In genomic region chr6:108166664-108167448, GRCh38 we compare ENCODE assay signal across 13 cellular contexts. TPM values are rescaled to one million over a fixed set of nuclear protein-coding genes. Genes with fewer than 3 reads are reported as not detected.
DNase-seq lines count a peak whose midpoint lies in the region; ATAC-seq, FAIRE-seq and TF ChIP-seq lines count a peak whose summit lies in the region.
"Had no signal": no experiment of that assay in that cellular context is flagged by ENCODE, and none has a peak within 500 bp of the region (broad histone marks: within the 10 kb centered on the region; RNA-seq: fewer than 3 reads in every experiment).

No MANE protein-coding gene starts in this region.

- no peak overlapping the region for H3K4ac ChIP-seq in trophoblast cell (ENCODE audit: low read depth, low read length)

- H2AK5ac ChIP-seq in trophoblast cell (ENCODE audit: low read length) = no peak overlapping the region

- H2AFZ ChIP-seq in SK-N-SH (ENCODE audit: low read depth) (peak overlapping the region; percentile 68; the same call in 1 of the 2 replicates), trophoblast cell (ENCODE audit: insufficient read depth, low read length, poor library complexity) (no peak overlapping the region)

- no peak overlapping the region for H4K12ac ChIP-seq in trophoblast cell (ENCODE audit: low read depth, low read length)

- H3K9me2 ChIP-seq in SK-N-SH = no peaks in the 10 kb centered on the region

- H3K27me3 Mint-ChIP-seq in endodermal cell (ENCODE audit: insufficient read depth) = peaks cover 99% of the 10 kb centered on the region

- TF ChIP-seq CTCF in SK-N-SH (IDR thresholded peaks at IDR 0.05) (no peak), endodermal cell (conservative IDR thresholded peaks at IDR 0.05) (no peak)

- H3K4me2 ChIP-seq in SK-N-SH (peak overlapping the region; percentile 85), trophoblast cell (ENCODE audit: low read length) (peak overlapping the region; percentile 47)

- no peaks in the 10 kb centered on the region for H3K9me3 Mint-ChIP-seq in endodermal cell

- WGBS in SK-N-SH (ENCODE audit: low lambda C conversion rate) = 63% methylated on average over 29 of the region's 58 CpGs
- 2% methylated on average over 23 to 58 of the region's 58 CpGs for WGBS in endodermal cell (ENCODE audit: insufficient coverage in 1 of 2, insufficient read length in 1 of 2), 2 experiments
- WGBS in trophoblast cell (ENCODE audit: extremely low coverage, insufficient coverage, insufficient read length) = no CpG with 5 or more reads among the region's 58 CpGs
- 6 to 10% (median 6%) methylated on average over 53 to 58 of the region's 58 CpGs for WGBS in small intestine, 3 donors
- 16% methylated on average over 52 to 58 of the region's 58 CpGs for WGBS in aorta, 2 donors

- peak overlapping the region in 1 of 2 experiments; percentile 53; a peak in 2 of 4 replicates for H3K4me3 ChIP-seq in SK-N-SH (ENCODE audit: low read depth in 2 of 2, low read length in 1 of 2)
- H3K4me3 ChIP-seq in SK-N-MC = peak overlapping the region; percentile 79
- peak overlapping the region; percentile 73 for H3K4me3 ChIP-seq in endodermal cell (ENCODE audit: low read length)
- no peak overlapping the region for H3K4me3 ChIP-seq in trophoblast cell (ENCODE audit: low read depth, low read length)
- H3K4me3 ChIP-seq in small intestine (ENCODE audit: low read depth in 1 of 2, low read length in 2 of 2) = no peak overlapping the region
- no peak overlapping the region for H3K4me3 ChIP-seq in aorta (ENCODE audit: low read length in 2 of 2)
- H3K4me3 ChIP-seq: left lung had no signal

- POLR2A ChIA-PET in SK-N-SH (lab: Yijun Ruan, JAX) = no interaction called here

- no peaks in the 10 kb centered on the region for H3K79me1 ChIP-seq in trophoblast cell (ENCODE audit: low read length)

- no peak overlapping the region for H3K27ac ChIP-seq in SK-N-SH (ENCODE audit: low read depth in 2 of 2, low read length in 1 of 2)
- H3K27ac ChIP-seq in SK-N-MC = no peak overlapping the region
- H3K27ac ChIP-seq in endodermal cell (ENCODE audit: low read depth, low read length) = no peak overlapping the region
- H3K27ac ChIP-seq in trophoblast cell (ENCODE audit: low read depth, low read length) = no peak overlapping the region
- H3K27ac ChIP-seq in small intestine (ENCODE audit: low read depth in 1 of 2, low read length in 1 of 2) = no peak overlapping the region
- H3K27ac ChIP-seq in aorta (ENCODE audit: low read depth in 1 of 2, low read length in 2 of 2) = no peak overlapping the region
- H3K27ac ChIP-seq: adrenal gland, left lung, sigmoid colon had no signal

- no peak for TF ChIP-seq RAD21 in SK-N-SH (IDR thresholded peaks at IDR 0.05; ENCODE audit: low read length)

- peaks cover 32% of the 10 kb centered on the region for H3K4me1 Mint-ChIP-seq in endodermal cell

- no peak overlapping the region for H4K91ac ChIP-seq in trophoblast cell (ENCODE audit: low read depth, low read length)

- no peak overlapping the region for H3K14ac ChIP-seq in trophoblast cell (ENCODE audit: low read length)

- FAIRE-seq in small intestine (lab: Jason Lieb, UNC) = no peak
- FAIRE-seq: A204.1 had no signal

- no peaks in the 10 kb centered on the region for H4K20me1 ChIP-seq in SK-N-SH (ENCODE audit: insufficient read depth)

- ATAC-seq in SK-N-SH treated with all-trans-retinoic acid at 6 μM for 48 hours = no peak
- ATAC-seq in aorta (ENCODE audit: low FRiP score) = no peak
- ATAC-seq: left lung had no signal

- CTCF ChIA-PET in SK-N-SH (lab: Yijun Ruan, JAX) = interaction anchor here (1.3 to 1.7 kb wide), 2 partner anchors 19 to 311 kb away, joined by 3 to 4 read pairs; no protein-coding TSS in a partner anchor

- H3K9ac ChIP-seq in SK-N-SH (no peak overlapping the region), SK-N-MC (ENCODE audit: insufficient read length) (no peak overlapping the region), endodermal cell (ENCODE audit: extremely low read depth, low read length, poor library complexity, severe bottlenecking) (no peak overlapping the region), trophoblast cell (ENCODE audit: low read length) (no peak overlapping the region)

- H3K23ac ChIP-seq in trophoblast cell (ENCODE audit: low read length) = no peak overlapping the region

- H3K36me3 Mint-ChIP-seq in endodermal cell (ENCODE audit: low read depth) = no peaks in the 10 kb centered on the region

- no peak for TF ChIP-seq EP300 in SK-N-SH (IDR thresholded peaks at IDR 0.05; ENCODE audit: borderline replicate concordance in 1 of 2, low read depth in 1 of 2, low read length in 1 of 2)

- H4K8ac ChIP-seq in trophoblast cell (ENCODE audit: low read depth, low read length) = no peak overlapping the region

- H3K36me3 ChIP-seq in SK-N-SH (replicated peaks in 1 of 2; ENCODE audit: control insufficient read depth in 1 of 2, insufficient read depth in 2 of 2, low read length in 1 of 2) (no peaks in the 10 kb centered on the region), SK-N-MC (ENCODE audit: insufficient read depth, low read length) (no peaks in the 10 kb centered on the region), endodermal cell (ENCODE audit: control insufficient read depth, insufficient read depth, low read length) (no peaks in the 10 kb centered on the region), trophoblast cell (ENCODE audit: control insufficient read depth in 1 of 2, insufficient read depth in 2 of 2, low read length in 2 of 2) (no peaks in the 10 kb centered on the region), small intestine (ENCODE audit: control insufficient read depth in 2 of 2, insufficient read depth in 2 of 2, low read length in 2 of 2) (no peaks in the 10 kb centered on the region), aorta (ENCODE audit: control insufficient read depth in 1 of 2, insufficient read depth in 2 of 2, low read length in 1 of 2) (no peaks in the 10 kb centered on the region)
- H3K36me3 ChIP-seq: adrenal gland, left lung, sigmoid colon had no signal

- no peak overlapping the region for H2BK120ac ChIP-seq in trophoblast cell (ENCODE audit: insufficient read depth, low read length, poor library complexity)

- no peak overlapping the region for H2BK5ac ChIP-seq in trophoblast cell (ENCODE audit: low read depth, low read length, poor library complexity)

- peak; percentile 65 for DNase-seq in SK-N-SH
- no peak for DNase-seq in SK-N-MC (ENCODE audit: low read depth, low spot score)
- DNase-seq in endodermal cell = peak; percentile 78
- DNase-seq in trophoblast cell = no peak
- no peak for DNase-seq in small intestine
- DNase-seq in aorta = no peak
- no peak for DNase-seq in NCI-H345 treated with DMSO at 0.1 percent for 48 hours (lab: John Stamatoyannopoulos, UW; ENCODE audit: unreplicated experiment)
- DNase-seq: adrenal gland, NCI-H1105 treated with DMSO at 0.1 percent for 48 hours, sigmoid colon had no signal

- H3K9me3 ChIP-seq in SK-N-SH (no peaks in the 10 kb centered on the region), SK-N-MC (ENCODE audit: low read depth, low read length) (no peaks in the 10 kb centered on the region), endodermal cell (ENCODE audit: control insufficient read depth, low read length) (no peaks in the 10 kb centered on the region), trophoblast cell (ENCODE audit: insufficient read depth, low read depth, low read length) (peaks cover under 1% of the 10 kb centered on the region), small intestine (ENCODE audit: control insufficient read depth, low read depth) (no peaks in the 10 kb centered on the region), aorta (ENCODE audit: control insufficient read depth, low read length) (no peaks in the 10 kb centered on the region)
- H3K9me3 ChIP-seq: adrenal gland, left lung, sigmoid colon had no signal

- intact Hi-C loops in aorta (cut with DNase I) = no loop called here

- H2BK12ac ChIP-seq in trophoblast cell (ENCODE audit: low read length) = no peak overlapping the region

- no peak overlapping the region for H3K27ac Mint-ChIP-seq in endodermal cell

- H3K4me1 ChIP-seq in SK-N-SH (ENCODE audit: control insufficient read depth in 1 of 2, insufficient read depth in 2 of 2, low read depth in 1 of 2, low read length in 1 of 2) = peaks cover 0 to 22% of the 10 kb centered on the region in 2 experiments; a peak in 1 of 4 replicates
- peaks cover 16% of the 10 kb centered on the region for H3K4me1 ChIP-seq in endodermal cell (ENCODE audit: control insufficient read depth, insufficient read depth, low read length)
- H3K4me1 ChIP-seq in trophoblast cell (ENCODE audit: control insufficient read depth in 1 of 2, insufficient read depth in 2 of 2, low read length in 2 of 2) = peaks cover 33 to 37% of the 10 kb centered on the region in 2 experiments
- peaks cover 4 to 11% of the 10 kb centered on the region in 2 donors for H3K4me1 ChIP-seq in small intestine (ENCODE audit: control insufficient read depth in 2 of 2, insufficient read depth in 1 of 2, low read depth in 1 of 2, low read length in 1 of 2)
- no peaks in the 10 kb centered on the region for H3K4me1 ChIP-seq in aorta (ENCODE audit: control insufficient read depth in 1 of 2, insufficient read depth in 2 of 2, low read length in 2 of 2)

- H3K27me3 ChIP-seq in SK-N-SH (ENCODE audit: insufficient read depth) = peaks cover 53% of the 10 kb centered on the region
- H3K27me3 ChIP-seq in endodermal cell (ENCODE audit: control insufficient read depth, insufficient read depth, low read length, poor library complexity, severe bottlenecking) = peaks cover 100% of the 10 kb centered on the region
- H3K27me3 ChIP-seq in trophoblast cell (ENCODE audit: insufficient read depth, low read length) = peaks cover 99% of the 10 kb centered on the region
- peaks cover 30 to 82% of the 10 kb centered on the region in 2 donors for H3K27me3 ChIP-seq in small intestine (ENCODE audit: control insufficient read depth in 2 of 2, insufficient read depth in 2 of 2, low read length in 2 of 2)
- peaks cover 0 to 3% of the 10 kb centered on the region in 2 donors for H3K27me3 ChIP-seq in aorta (ENCODE audit: control insufficient read depth in 1 of 2, insufficient read depth in 2 of 2, low read length in 1 of 2)

- H3K18ac ChIP-seq in trophoblast cell (ENCODE audit: low read length) = no peak overlapping the region

- H3K79me2 ChIP-seq in SK-N-SH (ENCODE audit: insufficient read depth) (no peaks in the 10 kb centered on the region), trophoblast cell (ENCODE audit: control insufficient read depth, insufficient read depth, low read length, poor library complexity) (no peaks in the 10 kb centered on the region)

- H3F3A ChIP-seq in SK-N-SH (replicated peaks; ENCODE audit: insufficient read depth) = no peaks in the 10 kb centered on the region

- H3K4me3 Mint-ChIP-seq in endodermal cell = peak overlapping the region; percentile 49

TF ChIP-seq in SK-N-SH, 30 proteins besides CTCF, POLR2A, EP300 and RAD21:
- no peak for TF ChIP-seq SMC3 (IDR thresholded peaks at IDR 0.05; ENCODE audit: low read depth, low read length)

TF ChIP-seq in SK-N-SH treated with all-trans-retinoic acid at 6 μM for 48 hours, 23 proteins besides CTCF, POLR2A, EP300 and RAD21 (continues in another document):
- TF ChIP-seq TCF4 (CRISPR knock-in tag; IDR thresholded peaks at IDR 0.05; ENCODE audit: borderline replicate concordance) = no peak

RNA-seq across cellular contexts. Expression of gene NR2E1, which starts 1.0 kb away (rescaled TPM):
- not detected in 2 replicates for polyA plus RNA-seq in SK-N-SH (2012; rRNA removed)
- not detected in 2 replicates for polyA plus RNA-seq in SK-N-SH (2012; cell fraction: cytosol; rRNA removed)
- not detected in 2 replicates for polyA plus RNA-seq in SK-N-SH (2012; cell fraction: nucleus; rRNA removed)
- total RNA-seq in endodermal cell = not detected
- 0.11 TPM for polyA plus RNA-seq in endodermal cell (2013, experiment 1 of 2)
- polyA plus RNA-seq in endodermal cell (2013, experiment 2 of 2) = 0.17 TPM
- not detected in 2 replicates for polyA plus RNA-seq in trophoblast cell (2013)
- polyA plus RNA-seq in small intestine = not detected
- not detected for total RNA-seq in aorta
- not detected for polyA plus RNA-seq in aorta
- total RNA-seq: left lung, sigmoid colon had no signal
- polyA plus RNA-seq: sigmoid colon had no signal

Comparison
In these comparisons a context has a peak if more than half of its experiments do, and no peak if none do; other contexts are left out.
1. DNase-seq: peak in SK-N-SH (single experiment) and endodermal cell (single experiment); none in SK-N-MC (single experiment), trophoblast cell (0 of 2), small intestine (single experiment), aorta (0 of 2) and NCI-H345 treated with DMSO at 0.1 percent for 48 hours (single experiment).
2. H3K4me3 ChIP-seq: peak in SK-N-MC (single experiment) and endodermal cell (single experiment); none in trophoblast cell (single experiment), small intestine (0 of 2) and aorta (0 of 2).